Comparison of ENCODE assay signal across 10 cellular contexts in the genomic region with DNA sequence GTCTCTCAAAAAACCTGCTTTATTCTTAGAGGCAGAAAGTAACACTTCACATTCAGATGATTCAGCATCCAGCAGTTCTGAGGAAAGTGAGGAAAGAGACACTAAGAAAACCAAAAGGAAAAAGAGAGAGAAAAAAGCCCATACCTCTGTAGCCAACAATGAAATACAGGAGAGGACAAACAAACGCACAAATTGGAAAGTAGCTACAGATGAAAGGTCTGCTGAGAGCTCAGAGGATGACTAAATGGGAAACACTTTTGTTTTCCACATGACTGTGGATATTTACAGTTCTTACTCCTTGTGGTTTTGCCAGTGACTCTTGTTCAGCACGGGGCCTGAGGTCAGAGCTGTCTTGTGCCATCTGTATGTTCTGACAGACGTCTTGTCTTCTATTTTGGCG. TPM values are rescaled to one million over a fixed set of nuclear protein-coding genes. Genes with fewer than 3 reads are reported as not detected.
DNase-seq lines count a peak whose midpoint lies in the region; ATAC-seq, FAIRE-seq and TF ChIP-seq lines count a peak whose summit lies in the region.
"Had no signal": no experiment of that assay in that cellular context is flagged by ENCODE, and none has a peak within 500 bp of the region (broad histone marks: within the 10 kb centered on the region; RNA-seq: fewer than 3 reads in every experiment).

No MANE protein-coding gene starts in this region.

- no peaks in the 10 kb centered on the region for H3K27me3 Mint-ChIP-seq in activated T-cell treated with anti-CD3 and anti-CD28 coated beads, Interleukin-2, amount 50 U/mL, for 72 hours (ENCODE audit: low read depth)
- no peaks in the 10 kb centered on the region for H3K27me3 Mint-ChIP-seq in memory B cell

- peak; percentile 70 to 77 for ATAC-seq in activated T-cell treated with anti-CD3 and anti-CD28 coated beads, Interleukin-2, amount 50 U/mL, for 72 hours (replicated peaks in 1 of 2)
- no peak for ATAC-seq in memory B cell (ENCODE audit: low read depth)

- peak overlapping the region; percentile 9 to 66 for H3K4me3 Mint-ChIP-seq in activated T-cell treated with anti-CD3 and anti-CD28 coated beads, Interleukin-2, amount 50 U/mL, for 72 hours
- H3K4me3 Mint-ChIP-seq in memory B cell: no peak overlapping the region

- H3K9me3 Mint-ChIP-seq in activated T-cell treated with anti-CD3 and anti-CD28 coated beads, Interleukin-2, amount 50 U/mL, for 72 hours: no peaks in the 10 kb centered on the region
- no peaks in the 10 kb centered on the region for H3K9me3 Mint-ChIP-seq in memory B cell

- H3K4me1 Mint-ChIP-seq in activated T-cell treated with anti-CD3 and anti-CD28 coated beads, Interleukin-2, amount 50 U/mL, for 72 hours (ENCODE audit: low read depth): peaks cover 53% of the 10 kb centered on the region
- H3K4me1 Mint-ChIP-seq in memory B cell: peaks cover 25% of the 10 kb centered on the region

- peak overlapping the region; percentile 87 for H3K27ac Mint-ChIP-seq in activated T-cell treated with anti-CD3 and anti-CD28 coated beads, Interleukin-2, amount 50 U/mL, for 72 hours
- H3K27ac Mint-ChIP-seq in memory B cell: peak overlapping the region; percentile 78

- peak; percentile 80 for FAIRE-seq in H54 (lab: Jason Lieb, UNC)

- peaks cover 17 to 36% of the 10 kb centered on the region in 2 donors for H3K36me3 Mint-ChIP-seq in activated T-cell treated with anti-CD3 and anti-CD28 coated beads, Interleukin-2, amount 50 U/mL, for 72 hours (ENCODE audit: insufficient read depth in 2 of 2)
- H3K36me3 Mint-ChIP-seq in memory B cell: peaks cover 29% of the 10 kb centered on the region

- DNase-seq in AG08396 (ENCODE audit: low spot score) (peak; percentile 58), H54 (ENCODE audit: insufficient read length, low spot score) (no peak), memory B cell (ENCODE audit: low spot score in 2 of 2) (no peak), GOT3 (lab: John Stamatoyannopoulos, UW) (no peak), COR-L47 (lab: John Stamatoyannopoulos, UW) (no peak), NCI-H2107 (lab: John Stamatoyannopoulos, UW) (no peak)
- DNase-seq in activated T-cell treated with anti-CD3 and anti-CD28 coated beads, Interleukin-2, amount 50 U/mL, for 72 hours: peak; percentile 52 to 58
- DNase-seq in stimulated activated naive CD4-positive, alpha-beta T cell treated with Interleukin-2 at 50 U/mL for 16 hours (lab: John Stamatoyannopoulos, UW): no peak
- DNase-seq: DND-41, NCI-H187 had no signal

- no peak for TF ChIP-seq POLR2A in H54 (IDR thresholded peaks at IDR 0.05; ENCODE audit: low read depth, low read length)

RNA-seq across cellular contexts. Expression of a gene that starts 3.8 kb away (rescaled TPM):
- 10 to 100 TPM; 24.2 to 34.1 TPM for total RNA-seq in activated T-cell treated with anti-CD3 and anti-CD28 coated beads, Interleukin-2, amount 50 U/mL, for 72 hours

RNA-seq across cellular contexts. Expression of a gene that starts 3.9 kb away (rescaled TPM):
- 100 to 1,000 TPM in 1 of 2 donors, 10 to 100 TPM in 1; 96.9 to 135 TPM for total RNA-seq in activated T-cell treated with anti-CD3 and anti-CD28 coated beads, Interleukin-2, amount 50 U/mL, for 72 hours

RNA-seq across cellular contexts. Expression of a gene that starts 8.6 kb away (rescaled TPM):
- total RNA-seq in activated T-cell treated with anti-CD3 and anti-CD28 coated beads, Interleukin-2, amount 50 U/mL, for 72 hours: 10 to 100 TPM; 23.7 to 28.7 TPM

RNA-seq across cellular contexts. Expression of a gene that starts 8.9 kb away (rescaled TPM):
- under 1 TPM; 0.36 to 0.39 TPM for total RNA-seq in activated T-cell treated with anti-CD3 and anti-CD28 coated beads, Interleukin-2, amount 50 U/mL, for 72 hours

RNA-seq across cellular contexts. Expression of a gene that starts 57.5 kb away (rescaled TPM):
- 10 to 100 TPM; 27.2 to 31.6 TPM for total RNA-seq in activated T-cell treated with anti-CD3 and anti-CD28 coated beads, Interleukin-2, amount 50 U/mL, for 72 hours

Comparison
In these comparisons a context has a peak if more than half of its experiments do, and no peak if none do; other contexts are left out.
1. DNase-seq: peak in AG08396 (single experiment) and activated T-cell treated with anti-CD3 and anti-CD28 coated beads, Interleukin-2, amount 50 U/mL, for 72 hours (2 of 2); none in H54 (single experiment), memory B cell (0 of 2), GOT3 (single experiment), COR-L47 (single experiment), NCI-H2107 (single experiment) and stimulated activated naive CD4-positive, alpha-beta T cell treated with Interleukin-2 at 50 U/mL for 16 hours (single experiment).